2 cellular contexts compared by ENCODE assay signal in genomic region chr4:132809298-132810032, GRCh38.
TF ChIP-seq lines count a peak whose summit lies in the region.

No MANE protein-coding gene starts in this region.

TF ChIP-seq in GM23338, 12 proteins besides CTCF, POLR2A, EP300 and RAD21:
- TF ChIP-seq EZH2phosphoT487 (IDR thresholded peaks at IDR 0.05; ENCODE audit: unreplicated experiment) = no peak
- TF ChIP-seq, protein P1, sequence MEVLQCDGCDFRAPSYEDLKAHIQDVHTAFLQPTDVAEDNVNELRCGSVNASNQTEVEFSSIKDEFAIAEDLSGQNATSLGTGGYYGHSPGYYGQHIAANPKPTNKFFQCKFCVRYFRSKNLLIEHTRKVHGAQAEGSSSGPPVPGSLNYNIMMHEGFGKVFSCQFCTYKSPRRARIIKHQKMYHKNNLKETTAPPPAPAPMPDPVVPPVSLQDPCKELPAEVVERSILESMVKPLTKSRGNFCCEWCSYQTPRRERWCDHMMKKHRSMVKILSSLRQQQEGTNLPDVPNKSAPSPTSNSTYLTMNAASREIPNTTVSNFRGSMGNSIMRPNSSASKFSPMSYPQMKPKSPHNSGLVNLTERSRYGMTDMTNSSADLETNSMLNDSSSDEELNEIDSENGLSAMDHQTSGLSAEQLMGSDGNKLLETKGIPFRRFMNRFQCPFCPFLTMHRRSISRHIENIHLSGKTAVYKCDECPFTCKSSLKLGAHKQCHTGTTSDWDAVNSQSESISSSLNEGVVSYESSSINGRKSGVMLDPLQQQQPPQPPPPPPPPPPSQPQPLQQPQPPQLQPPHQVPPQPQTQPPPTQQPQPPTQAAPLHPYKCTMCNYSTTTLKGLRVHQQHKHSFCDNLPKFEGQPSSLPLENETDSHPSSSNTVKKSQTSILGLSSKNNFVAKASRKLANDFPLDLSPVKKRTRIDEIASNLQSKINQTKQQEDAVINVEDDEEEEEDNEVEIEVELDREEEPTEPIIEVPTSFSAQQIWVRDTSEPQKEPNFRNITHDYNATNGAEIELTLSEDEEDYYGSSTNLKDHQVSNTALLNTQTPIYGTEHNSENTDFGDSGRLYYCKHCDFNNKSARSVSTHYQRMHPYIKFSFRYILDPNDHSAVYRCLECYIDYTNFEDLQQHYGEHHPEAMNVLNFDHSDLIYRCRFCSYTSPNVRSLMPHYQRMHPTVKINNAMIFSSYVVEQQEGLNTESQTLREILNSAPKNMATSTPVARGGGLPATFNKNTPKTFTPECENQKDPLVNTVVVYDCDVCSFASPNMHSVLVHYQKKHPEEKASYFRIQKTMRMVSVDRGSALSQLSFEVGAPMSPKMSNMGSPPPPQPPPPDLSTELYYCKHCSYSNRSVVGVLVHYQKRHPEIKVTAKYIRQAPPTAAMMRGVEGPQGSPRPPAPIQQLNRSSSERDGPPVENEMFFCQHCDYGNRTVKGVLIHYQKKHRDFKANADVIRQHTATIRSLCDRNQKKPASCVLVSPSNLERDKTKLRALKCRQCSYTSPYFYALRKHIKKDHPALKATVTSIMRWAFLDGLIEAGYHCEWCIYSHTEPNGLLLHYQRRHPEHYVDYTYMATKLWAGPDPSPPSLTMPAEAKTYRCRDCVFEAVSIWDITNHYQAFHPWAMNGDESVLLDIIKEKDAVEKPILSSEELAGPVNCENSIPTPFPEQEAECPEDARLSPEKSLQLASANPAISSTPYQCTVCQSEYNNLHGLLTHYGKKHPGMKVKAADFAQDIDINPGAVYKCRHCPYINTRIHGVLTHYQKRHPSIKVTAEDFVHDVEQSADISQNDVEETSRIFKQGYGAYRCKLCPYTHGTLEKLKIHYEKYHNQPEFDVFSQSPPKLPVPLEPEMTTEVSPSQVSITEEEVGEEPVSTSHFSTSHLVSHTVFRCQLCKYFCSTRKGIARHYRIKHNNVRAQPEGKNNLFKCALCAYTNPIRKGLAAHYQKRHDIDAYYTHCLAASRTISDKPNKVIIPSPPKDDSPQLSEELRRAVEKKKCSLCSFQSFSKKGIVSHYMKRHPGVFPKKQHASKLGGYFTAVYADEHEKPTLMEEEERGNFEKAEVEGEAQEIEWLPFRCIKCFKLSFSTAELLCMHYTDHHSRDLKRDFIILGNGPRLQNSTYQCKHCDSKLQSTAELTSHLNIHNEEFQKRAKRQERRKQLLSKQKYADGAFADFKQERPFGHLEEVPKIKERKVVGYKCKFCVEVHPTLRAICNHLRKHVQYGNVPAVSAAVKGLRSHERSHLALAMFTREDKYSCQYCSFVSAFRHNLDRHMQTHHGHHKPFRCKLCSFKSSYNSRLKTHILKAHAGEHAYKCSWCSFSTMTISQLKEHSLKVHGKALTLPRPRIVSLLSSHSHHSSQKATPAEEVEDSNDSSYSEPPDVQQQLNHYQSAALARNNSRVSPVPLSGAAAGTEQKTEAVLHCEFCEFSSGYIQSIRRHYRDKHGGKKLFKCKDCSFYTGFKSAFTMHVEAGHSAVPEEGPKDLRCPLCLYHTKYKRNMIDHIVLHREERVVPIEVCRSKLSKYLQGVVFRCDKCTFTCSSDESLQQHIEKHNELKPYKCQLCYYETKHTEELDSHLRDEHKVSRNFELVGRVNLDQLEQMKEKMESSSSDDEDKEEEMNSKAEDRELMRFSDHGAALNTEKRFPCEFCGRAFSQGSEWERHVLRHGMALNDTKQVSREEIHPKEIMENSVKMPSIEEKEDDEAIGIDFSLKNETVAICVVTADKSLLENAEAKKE (CRISPR knock-in tag; IDR thresholded peaks at IDR 0.05) = 0 out of 2 replicates have a peak, but pooled peaks have one; percentile 22

TF ChIP-seq in endothelial cell of umbilical vein, 7 proteins besides CTCF, POLR2A, EP300 and RAD21:
- TF ChIP-seq POLR2AphosphoS5 (IDR thresholded peaks at IDR 0.05; ENCODE audit: insufficient read depth, low read depth, low read length) (no peak), EZH2 (IDR thresholded peaks at IDR 0.05; ENCODE audit: borderline replicate concordance, low read depth, low read length, severe bottlenecking) (no peak), GATA2 (IDR thresholded peaks at IDR 0.05; ENCODE audit: insufficient read depth, insufficient read length, low read depth, low read length) (no peak), FOS (IDR thresholded peaks at IDR 0.05; ENCODE audit: borderline replicate concordance, insufficient read depth, low read length) (no peak), JUN (IDR thresholded peaks at IDR 0.05; ENCODE audit: borderline replicate concordance, insufficient read depth, insufficient read length, low read depth) (no peak), MYC (IDR thresholded peaks at IDR 0.05; ENCODE audit: low read depth, low read length) (no peak), MAX (IDR thresholded peaks at IDR 0.05; ENCODE audit: insufficient read depth, insufficient read length) (no peak)
TF ChIP-seq in endothelial cell of umbilical vein: peak in this region for 0.
